Comparison of ENCODE assay signal across 19 cellular contexts in genomic region chr3:7025581-7026300, GRCh38.
"Had no signal": no experiment of that assay in that cellular context is flagged by ENCODE, and none has a peak within 500 bp of the region (broad histone marks: within the 10 kb centered on the region; RNA-seq: fewer than 3 reads in every experiment).

No MANE protein-coding gene starts in this region.

- H3K4me1 ChIP-seq: foreskin keratinocyte, pancreas, right lobe of liver, suprapubic skin, thyroid gland, uterus had no signal

- H3K4me1 Mint-ChIP-seq: naive thymus-derived CD8-positive, alpha-beta T cell; stimulated activated effector memory CD8-positive, alpha-beta T cell treated with anti-CD3 and anti-CD28 coated beads, Interleukin-12 subunit alpha, Interleukin-12 subunit beta, amount 100 ng/mL, for 72 hours had no signal

- H3K4me3 Mint-ChIP-seq: dendritic cell treated with granulocyte-macrophage colony-stimulating factor and Interleukin-4, amounts not matched to agents 40 ng/mL and 50 ng/mL, for 4 days; effector memory CD8-positive, alpha-beta T cell; naive thymus-derived CD8-positive, alpha-beta T cell; stimulated activated effector memory CD8-positive, alpha-beta T cell treated with anti-CD3 and anti-CD28 coated beads, Interleukin-12 subunit alpha, Interleukin-12 subunit beta, amount 100 ng/mL, for 72 hours; type B pancreatic cell had no signal

- H3K27ac Mint-ChIP-seq: dendritic cell treated with granulocyte-macrophage colony-stimulating factor and Interleukin-4, amounts not matched to agents 40 ng/mL and 50 ng/mL, for 4 days; effector memory CD8-positive, alpha-beta T cell; naive thymus-derived CD8-positive, alpha-beta T cell; progenitor cell of endocrine pancreas; stimulated activated effector memory CD8-positive, alpha-beta T cell treated with anti-CD3 and anti-CD28 coated beads, Interleukin-12 subunit alpha, Interleukin-12 subunit beta, amount 100 ng/mL, for 72 hours; type B pancreatic cell had no signal

- H3K36me3 ChIP-seq: pancreas, right lobe of liver, suprapubic skin, thyroid gland, uterus had no signal

- H3K27me3 ChIP-seq: foreskin keratinocyte, hepatocyte, pancreas, right lobe of liver, suprapubic skin, thyroid gland, uterus had no signal

- ATAC-seq: effector memory CD8-positive, alpha-beta T cell; foreskin keratinocyte; mucosa of descending colon; naive thymus-derived CD8-positive, alpha-beta T cell; pancreas; right lobe of liver; stimulated activated effector memory CD8-positive, alpha-beta T cell treated with anti-CD3 and anti-CD28 coated beads, Interleukin-12 subunit alpha, Interleukin-12 subunit beta, amount 100 ng/mL, for 72 hours; stimulated activated naive CD8-positive, alpha-beta T cell treated with anti-CD3 and anti-CD28 coated beads, Interleukin-15, Interleukin-2, amounts not matched to agents 100 U/mL and 50 U/mL, for 24 hours had no signal

- DNase-seq: effector memory CD8-positive, alpha-beta T cell; foreskin keratinocyte; mammary epithelial cell; mucosa of descending colon; naive thymus-derived CD8-positive, alpha-beta T cell; pancreas; retina; right lobe of liver; stimulated activated CD4-positive, alpha-beta T cell treated with anti-CD3 and anti-CD28 coated beads, Interleukin-4, amount 100 ng/mL, for 1 hour; stimulated activated CD8-positive, alpha-beta memory T cell treated with anti-CD3 and anti-CD28 coated beads, Interleukin-4, amount 100 ng/mL, for 48 hours; stimulated activated naive CD8-positive, alpha-beta T cell treated with anti-CD3 and anti-CD28 coated beads, Interleukin-15, Interleukin-2, amounts not matched to agents 100 U/mL and 50 U/mL, for 24 hours; thyroid gland; uterus had no signal

- H3K9me3 ChIP-seq: mucosa of descending colon, pancreas, right lobe of liver, suprapubic skin, thyroid gland, uterus had no signal

- H3K27ac ChIP-seq: foreskin keratinocyte, hepatocyte, pancreas, right lobe of liver, suprapubic skin, thyroid gland, uterus had no signal

- H3K36me3 Mint-ChIP-seq: naive thymus-derived CD8-positive, alpha-beta T cell; stimulated activated effector memory CD8-positive, alpha-beta T cell treated with anti-CD3 and anti-CD28 coated beads, Interleukin-12 subunit alpha, Interleukin-12 subunit beta, amount 100 ng/mL, for 72 hours; type B pancreatic cell had no signal

- H3K9me3 Mint-ChIP-seq: type B pancreatic cell had no signal

- H3K27me3 Mint-ChIP-seq: dendritic cell treated with granulocyte-macrophage colony-stimulating factor and Interleukin-4, amounts not matched to agents 40 ng/mL and 50 ng/mL, for 4 days; effector memory CD8-positive, alpha-beta T cell; naive thymus-derived CD8-positive, alpha-beta T cell; progenitor cell of endocrine pancreas; type B pancreatic cell had no signal

- H3K4me3 ChIP-seq: hepatocyte, mucosa of descending colon, pancreas, right lobe of liver, suprapubic skin, thyroid gland, uterus had no signal
